23 cellular contexts compared by ENCODE assay signal in genomic region chr16:88387177-88387576, GRCh38. TPM values are rescaled to one million over a fixed set of nuclear protein-coding genes. Genes with fewer than 3 reads are reported as not detected.
A peak's percentile ranks its signal among the peaks of the same experiment; 100 is the strongest.
DNase-seq lines count a peak whose midpoint lies in the region; ATAC-seq and TF ChIP-seq lines count a peak whose summit lies in the region.
"Had no signal": no experiment of that assay in that cellular context is flagged by ENCODE, and none has a peak within 500 bp of the region (broad histone marks: within the 10 kb centered on the region; RNA-seq: fewer than 3 reads in every experiment).

No MANE protein-coding gene starts in this region.

- peaks cover 0 to 24% of the 10 kb centered on the region in 2 donors for H3K4me1 ChIP-seq in right atrium auricular region
- peaks cover 9% of the 10 kb centered on the region for H3K4me1 ChIP-seq in fibroblast of lung (ENCODE audit: control insufficient read depth, extremely low read depth, insufficient read depth, low read length)
- H3K4me1 ChIP-seq in neuronal stem cell (ENCODE audit: control insufficient read depth in 2 of 2, insufficient read depth in 1 of 2, low read depth in 1 of 2, low read length in 2 of 2) = peaks cover 0 to 4% of the 10 kb centered on the region in 2 donors
- no peaks in the 10 kb centered on the region for H3K4me1 ChIP-seq in naive thymus-derived CD4-positive, alpha-beta T cell (ENCODE audit: control insufficient read depth in 2 of 2, insufficient read depth in 2 of 2, low read length in 2 of 2)

- peaks cover 0 to 15% (median 3%) of the 10 kb centered on the region in 7 donors for H3K4me1 Mint-ChIP-seq in naive thymus-derived CD4-positive, alpha-beta T cell
- H3K4me1 Mint-ChIP-seq: activated CD4-positive, alpha-beta T cell treated with anti-CD3 and anti-CD28 coated beads, Interleukin-2, amount 10 ng/mL, durations not matched to agents 24 days and 14 days had no signal

- ATAC-seq in Right ventricle myocardium superior (ENCODE audit: poor library complexity) = no peak
- no peak for ATAC-seq in naive thymus-derived CD4-positive, alpha-beta T cell
- ATAC-seq: activated T-cell treated with anti-CD3 and anti-CD28 coated beads, Interleukin-2, amount 50 U/mL, for 4 hours; T-helper 17 cell had no signal

- CTCF ChIA-PET in naive thymus-derived CD4-positive, alpha-beta T cell (lab: Charles Lee) = no interaction called here

- peak overlapping the region; percentile 91 for H3K23ac ChIP-seq in neuronal stem cell (ENCODE audit: low read depth, low read length, poor library complexity)

- H3K9me3 Mint-ChIP-seq in naive thymus-derived CD4-positive, alpha-beta T cell = peaks cover 0 to 2% (median 0%) of the 10 kb centered on the region in 11 donors
- H3K9me3 Mint-ChIP-seq: activated CD4-positive, alpha-beta T cell treated with anti-CD3 and anti-CD28 coated beads, Interleukin-2, amount 10 ng/mL, durations not matched to agents 24 days and 14 days; activated T-cell treated with anti-CD3 and anti-CD28 coated beads, Interleukin-2, amount 50 U/mL, for 4 hours; endodermal cell had no signal

- no CpG with 5 or more reads among the region's 25 CpGs for WGBS in neuronal stem cell (ENCODE audit: extremely low coverage in 2 of 2, insufficient read length in 2 of 2, insufficient replicate concordance in 1 of 2), 2 donors

- H2BK15ac ChIP-seq in neuronal stem cell (ENCODE audit: low read length) = no peak overlapping the region

- H3K27ac Mint-ChIP-seq in naive thymus-derived CD4-positive, alpha-beta T cell = no peak overlapping the region
- H3K27ac Mint-ChIP-seq: activated CD4-positive, alpha-beta T cell treated with anti-CD3 and anti-CD28 coated beads, Interleukin-2, amount 10 ng/mL, durations not matched to agents 24 days and 14 days; endodermal cell; T-helper 17 cell had no signal

- H2BK5ac ChIP-seq in neuronal stem cell (ENCODE audit: low read length) = peak overlapping the region; percentile 82

- H2AFZ ChIP-seq in fibroblast of lung (ENCODE audit: low read length) (no peak overlapping the region), neuronal stem cell (ENCODE audit: low read length) (no peak overlapping the region)

- peak overlapping the region; percentile 71 for H3K18ac ChIP-seq in neuronal stem cell (ENCODE audit: low read length)

- intact Hi-C loops in Right ventricle myocardium superior (cut with DNase I) = no loop called here
- intact Hi-C loops in naive thymus-derived CD4-positive, alpha-beta T cell (cut with micrococcal nuclease) = no loop called here

- H3K14ac ChIP-seq in neuronal stem cell (ENCODE audit: low read length) = no peak overlapping the region

- H3K27ac ChIP-seq in right atrium auricular region (no peak overlapping the region), fibroblast of lung (ENCODE audit: insufficient read depth, low read length) (no peak overlapping the region), neuronal stem cell (replicated peaks; ENCODE audit: low read length) (no peak overlapping the region)
- no peak overlapping the region for H3K27ac ChIP-seq in naive thymus-derived CD4-positive, alpha-beta T cell (ENCODE audit: low read depth, low read length)

- H2BK120ac ChIP-seq in neuronal stem cell (ENCODE audit: low read depth, low read length) = no peak overlapping the region

- H3K36me3 Mint-ChIP-seq in naive thymus-derived CD4-positive, alpha-beta T cell = no peaks in the 10 kb centered on the region

- H4K20me1 ChIP-seq in fibroblast of lung (ENCODE audit: control insufficient read depth, extremely low read depth, insufficient read depth, low read length) = no peaks in the 10 kb centered on the region

- H3K4ac ChIP-seq in neuronal stem cell (ENCODE audit: low read length) = no peak overlapping the region

- peak overlapping the region; percentile 59 for H3K4me2 ChIP-seq in fibroblast of lung (ENCODE audit: extremely low read depth, insufficient read depth, low read length)
- no peak overlapping the region for H3K4me2 ChIP-seq in neuronal stem cell (ENCODE audit: insufficient read depth, low read length, poor library complexity, severe bottlenecking)

- peaks cover 12% of the 10 kb centered on the region for H3K79me2 ChIP-seq in fibroblast of lung (ENCODE audit: control insufficient read depth, insufficient read depth, low read length)

- H3K4me3 ChIP-seq in right atrium auricular region (no peak overlapping the region), fibroblast of lung (replicated peaks in 1 of 4; ENCODE audit: control extremely low read depth in 1 of 4, insufficient read depth in 1 of 4, low read depth in 3 of 4, low read length in 4 of 4) (no peak overlapping the region), neuronal stem cell (ENCODE audit: low read length in 2 of 2) (no peak overlapping the region)
- no peak overlapping the region for H3K4me3 ChIP-seq in naive thymus-derived CD4-positive, alpha-beta T cell (ENCODE audit: low read length)
- H3K4me3 ChIP-seq: esophagus muscularis mucosa, HAP-1, tibial artery had no signal

- peak overlapping the region; percentile 85 for H4K91ac ChIP-seq in neuronal stem cell (ENCODE audit: low read depth, low read length, poor library complexity)

- H2AK5ac ChIP-seq in neuronal stem cell (ENCODE audit: low read depth, low read length) = peak overlapping the region; percentile 88

- H3K27me3 ChIP-seq in right atrium auricular region = peaks cover 0 to 6% of the 10 kb centered on the region in 2 donors
- no peaks in the 10 kb centered on the region for H3K27me3 ChIP-seq in fibroblast of lung (ENCODE audit: control insufficient read depth, insufficient read depth, low read length)
- peaks cover 14 to 97% (median 32%) of the 10 kb centered on the region in 3 experiments for H3K27me3 ChIP-seq in neuronal stem cell (ENCODE audit: control insufficient read depth in 3 of 3, insufficient read depth in 3 of 3, low read depth in 1 of 3, low read length in 3 of 3)
- H3K27me3 ChIP-seq in naive thymus-derived CD4-positive, alpha-beta T cell (ENCODE audit: control insufficient read depth in 2 of 2, insufficient read depth in 2 of 2, low read length in 2 of 2) = peaks cover 0 to 3% of the 10 kb centered on the region in 2 donors

- peaks cover 26 to 56% (median 30%) of the 10 kb centered on the region in 5 donors for H3K27me3 Mint-ChIP-seq in naive thymus-derived CD4-positive, alpha-beta T cell

- POLR2A ChIA-PET in naive thymus-derived CD4-positive, alpha-beta T cell (lab: Charles Lee) = no interaction called here

- DNase-seq in Right ventricle myocardium superior (peak; percentile 45), right atrium auricular region (ENCODE audit: low spot score) (no peak), fibroblast of lung (ENCODE audit: low read depth in 2 of 2) (peak in 1 of 2 donors; percentile 42), neuronal stem cell (ENCODE audit: low spot score) (no peak), RPMI8226 (no peak), cerebellar nuclear complex (lab: John Stamatoyannopoulos, UW) (no peak), nucleus accumbens (lab: John Stamatoyannopoulos, UW) (no peak)
- no peak for DNase-seq in naive thymus-derived CD4-positive, alpha-beta T cell
- DNase-seq: activated CD4-positive, alpha-beta T cell treated with anti-CD3 and anti-CD28 coated beads, Interleukin-2, amount 10 ng/mL, durations not matched to agents 24 days and 14 days; activated T-cell treated with anti-CD3 and anti-CD28 coated beads, Interleukin-2, amount 50 U/mL, for 4 hours; DMS79; endodermal cell; mammary epithelial cell; NCI-H1694 treated with DMSO at 0.1 percent for 48 hours; NCI-H2171; NCI-H524 treated with DMSO at 0.1 percent for 48 hours; stimulated activated CD4-positive, alpha-beta T cell treated with anti-CD3 and anti-CD28 coated beads, Interleukin-4, amount 100 ng/mL, for 4 hours; stimulated activated naive CD4-positive, alpha-beta T cell treated with Interleukin-2 at 50 U/mL for 16 hours; T-helper 17 cell; tibial artery had no signal

- H3K9me3 ChIP-seq in right atrium auricular region (no peaks in the 10 kb centered on the region), fibroblast of lung (ENCODE audit: control insufficient read depth, insufficient read depth, low read depth, low read length) (no peaks in the 10 kb centered on the region), neuronal stem cell (replicated peaks in 1 of 2; ENCODE audit: control insufficient read depth in 2 of 2, insufficient read depth in 1 of 2, low read depth in 1 of 2, low read length in 2 of 2) (peaks cover 0 to 7% of the 10 kb centered on the region in 2 donors)
- no peaks in the 10 kb centered on the region for H3K9me3 ChIP-seq in naive thymus-derived CD4-positive, alpha-beta T cell (ENCODE audit: control insufficient read depth in 2 of 3, low read length in 3 of 3)
- H3K9me3 ChIP-seq: esophagus muscularis mucosa, HAP-1, tibial artery had no signal

- no peaks in the 10 kb centered on the region for H3K36me3 ChIP-seq in right atrium auricular region
- peaks cover 1% of the 10 kb centered on the region for H3K36me3 ChIP-seq in fibroblast of lung (ENCODE audit: control insufficient read depth, insufficient read depth, low read length)
- no peaks in the 10 kb centered on the region for H3K36me3 ChIP-seq in neuronal stem cell (replicated peaks in 1 of 2; ENCODE audit: control insufficient read depth in 2 of 2, insufficient read depth in 2 of 2, low read length in 2 of 2)
- no peaks in the 10 kb centered on the region for H3K36me3 ChIP-seq in naive thymus-derived CD4-positive, alpha-beta T cell (ENCODE audit: control insufficient read depth in 2 of 3, insufficient read depth in 3 of 3, low read length in 3 of 3)
- H3K36me3 ChIP-seq: esophagus muscularis mucosa, HAP-1, tibial artery had no signal

- no peak overlapping the region for H3K4me3 Mint-ChIP-seq in naive thymus-derived CD4-positive, alpha-beta T cell
- H3K4me3 Mint-ChIP-seq: activated CD4-positive, alpha-beta T cell treated with anti-CD3 and anti-CD28 coated beads, Interleukin-2, amount 10 ng/mL, durations not matched to agents 24 days and 14 days; activated T-cell treated with anti-CD3 and anti-CD28 coated beads, Interleukin-2, amount 50 U/mL, for 4 hours; endodermal cell; T-helper 17 cell had no signal

- H3K9ac ChIP-seq in fibroblast of lung (ENCODE audit: insufficient read depth, low read length) = no peak overlapping the region
- H3K9ac ChIP-seq in neuronal stem cell (ENCODE audit: low read depth, low read length, poor library complexity) = no peak overlapping the region

- H3K79me1 ChIP-seq in neuronal stem cell (ENCODE audit: low read depth, low read length) = no peaks in the 10 kb centered on the region

- TF ChIP-seq CTCF in right atrium auricular region (IDR thresholded peaks at IDR 0.05) (no peak), fibroblast of lung (conservative IDR thresholded peaks at IDR 0.05 in 1 of 2, IDR thresholded peaks at IDR 0.05 in 1 of 2; ENCODE audit: low read depth in 1 of 2, low read length in 2 of 2) (no peak)

- no peak overlapping the region for H2BK12ac ChIP-seq in neuronal stem cell (ENCODE audit: low read length)

- H4K8ac ChIP-seq in neuronal stem cell (ENCODE audit: low read depth, low read length) = no peak overlapping the region

RNA-seq across cellular contexts. Expression of gene ZNF469, which starts 4.4 kb away (rescaled TPM):
- total RNA-seq in Right ventricle myocardium superior (0.94 TPM), right atrium auricular region (under 1 TPM; 0.56 to 0.83 TPM), fibroblast of lung (1.3 and 1.5 TPM in 2 replicates)
- polyA plus RNA-seq in fibroblast of lung = 0.82 and 0.86 TPM in 2 replicates
- polyA plus RNA-seq in fibroblast of lung (2012) = 2.8 and 4.1 TPM in 2 replicates
- polyA minus RNA-seq in fibroblast of lung (ENCODE audit: low replicate concordance) = 4.6 and 6.7 TPM in 2 replicates
- polyA plus RNA-seq in neuronal stem cell (2013, experiment 1 of 2) = 0.26 TPM
- polyA plus RNA-seq in neuronal stem cell (2013, experiment 2 of 2) = 0.29 TPM
- total RNA-seq in naive thymus-derived CD4-positive, alpha-beta T cell = 1 to 10 TPM in 4 of 5 experiments, under 1 TPM in 1; 0.68 to 1.6 (median 1.1) TPM
- polyA plus RNA-seq in naive thymus-derived CD4-positive, alpha-beta T cell = under 1 TPM in 1 of 2 donors, not detected in 1; 0.07 TPM
- polyA plus RNA-seq: keratinocyte had no signal
